In the genomic region with DNA sequence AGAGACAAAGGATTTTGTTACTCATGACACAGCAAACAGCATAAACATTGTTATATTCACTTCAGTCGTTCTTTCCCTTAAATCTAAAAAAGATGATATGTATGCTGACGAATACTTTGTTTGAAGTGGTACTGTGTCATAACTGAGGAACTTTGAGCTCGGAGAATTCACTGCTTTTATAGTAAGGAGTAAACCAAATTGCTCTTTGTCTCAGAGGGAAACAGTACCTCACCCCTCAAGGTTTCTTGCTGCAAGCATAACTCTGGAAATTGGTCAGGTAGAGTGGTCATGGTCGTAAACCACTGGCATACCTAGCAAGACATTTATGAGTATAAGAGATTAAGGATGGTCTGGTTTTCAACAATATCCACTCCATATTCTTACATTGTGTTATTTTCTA, we compare ENCODE assay signal across 26 cellular contexts.
A peak's percentile ranks its signal among the peaks of the same experiment; 100 is the strongest.
DNase-seq lines count a peak whose midpoint lies in the region; ATAC-seq, FAIRE-seq and TF ChIP-seq lines count a peak whose summit lies in the region.
"Had no signal": no experiment of that assay in that cellular context is flagged by ENCODE, and none has a peak within 500 bp of the region (broad histone marks: within the 10 kb centered on the region; RNA-seq: fewer than 3 reads in every experiment).

No MANE protein-coding gene starts in this region.

- no peak for DNase-seq in activated T-cell treated with anti-CD3 and anti-CD28 coated beads, Interleukin-2, amount 50 U/mL, for 72 hours
- no peak for DNase-seq in activated T-cell treated with anti-CD3 and anti-CD28 coated beads, Interleukin-2, amount 50 U/mL, for 4 hours
- DNase-seq in A549 (ENCODE audit: low read depth in 1 of 2, low spot score in 1 of 2) (no peak), GDM1 (lab: John Stamatoyannopoulos, UW) (no peak), activated gamma-delta T cell treated with Interleukin-2 at 50 U/mL for 16 hours (no peak)
- no peak for DNase-seq in CD8-positive, alpha-beta T cell
- no peak for DNase-seq in activated T-helper 1 cell treated with anti-CD3 and anti-CD28 coated beads, Interleukin-12 subunit alpha, Interleukin-12 subunit beta, Interleukin-2, Interleukin-4 antibody, amounts not matched to agents 30 ng/mL and 10 ng/mL and 1 ng/mL, durations not matched to agents 14 hours and 24 hours and 36 hours (ENCODE audit: low spot score)
- DNase-seq: 8988T; AML-193; CD4-positive, alpha-beta T cell; CD8-positive, alpha-beta memory T cell; COR-L47; DMS 273 treated with DMSO at 0.1 percent for 48 hours; DMS153; DMS53; DMS79; DND-41; EL; GF-D8 had no signal

- no peaks in the 10 kb centered on the region for H3K27me3 ChIP-seq in CD8-positive, alpha-beta T cell (ENCODE audit: insufficient read depth, low read length)
- H3K27me3 ChIP-seq: BLaER1 treated with 17β-estradiol and CSF1 and Interleukin-3, amounts not matched to agents 10 nM and 100 nM had no signal

- CTCF ChIA-PET in A549 (lab: Yijun Ruan, JAX) = interaction anchor here (2.1 kb wide), 1 partner anchor 18 kb away, joined by 6 read pairs; no protein-coding TSS in a partner anchor
- CTCF ChIA-PET in CD8-positive, alpha-beta T cell (lab: Charles Lee) = interaction anchor here (1.4 to 2.3 kb wide), 2 partner anchors 9 to 25 kb away, joined by 3 to 7 read pairs; no protein-coding TSS in a partner anchor

- intact Hi-C loops in CD8-positive, alpha-beta T cell (cut with DNase I, micrococcal nuclease) = no loop called here
- intact Hi-C loops in activated T-helper 1 cell treated with anti-CD3 and anti-CD28 coated beads, Interleukin-12 subunit alpha, Interleukin-12 subunit beta, Interleukin-2, Interleukin-4 antibody, amounts not matched to agents 30 ng/mL and 10 ng/mL and 1 ng/mL, durations not matched to agents 14 hours and 24 hours and 36 hours (cut with micrococcal nuclease) = no loop called here

- POLR2A ChIA-PET in A549 (lab: Yijun Ruan, JAX) = no interaction called here
- POLR2A ChIA-PET in CD8-positive, alpha-beta T cell (lab: Charles Lee) = interaction anchor here (0.6 kb wide), 1 partner anchor 1028 kb away, joined by 3 read pairs; no protein-coding TSS in a partner anchor

- TF ChIP-seq RAD21 in A549 (conservative IDR thresholded peaks at IDR 0.05 in 1 of 2, IDR thresholded peaks at IDR 0.05 in 1 of 2) = no peak

- no peak overlapping the region for H3K27ac Mint-ChIP-seq in activated T-cell treated with anti-CD3 and anti-CD28 coated beads, Interleukin-2, amount 50 U/mL, for 72 hours
- H3K27ac Mint-ChIP-seq in CD8-positive, alpha-beta T cell = no peak overlapping the region
- peak overlapping the region; percentile 18 for H3K27ac Mint-ChIP-seq in activated T-helper 1 cell treated with anti-CD3 and anti-CD28 coated beads, Interleukin-12 subunit alpha, Interleukin-12 subunit beta, Interleukin-2, Interleukin-4 antibody, amounts not matched to agents 30 ng/mL and 10 ng/mL and 1 ng/mL, durations not matched to agents 14 hours and 24 hours and 36 hours
- H3K27ac Mint-ChIP-seq: B cell; CD4-positive, alpha-beta T cell; CD8-positive, alpha-beta memory T cell had no signal

- H3K4me1 ChIP-seq in A549 = no peaks in the 10 kb centered on the region
- H3K4me1 ChIP-seq in CD8-positive, alpha-beta T cell (ENCODE audit: insufficient read depth, low read length) = no peaks in the 10 kb centered on the region

- ATAC-seq in activated T-cell treated with anti-CD3 and anti-CD28 coated beads, Interleukin-2, amount 50 U/mL, for 72 hours (replicated peaks in 1 of 2) = peak; percentile 56 to 74
- ATAC-seq in activated T-cell treated with anti-CD3 and anti-CD28 coated beads, Interleukin-2, amount 50 U/mL, for 4 hours = no peak
- ATAC-seq in A549 (no peak), GM18505 (IDR thresholded peaks at IDR 0.05; ENCODE audit: unreplicated experiment) (no peak)
- peak; percentile 20 for ATAC-seq in CD8-positive, alpha-beta T cell

- no peak overlapping the region for H3K27ac ChIP-seq in A549
- H3K27ac ChIP-seq in CD8-positive, alpha-beta T cell (ENCODE audit: low read depth, low read length) = no peak overlapping the region
- H3K27ac ChIP-seq: BLaER1 treated with 17β-estradiol and CSF1 and Interleukin-3, amounts not matched to agents 10 nM and 100 nM; C4-2B had no signal

- under 1% methylated on average over 4 of the region's 4 CpGs for WGBS in A549 (ENCODE audit: missing lambda C conversion rate)

- no peaks in the 10 kb centered on the region for H3K36me3 Mint-ChIP-seq in activated T-cell treated with anti-CD3 and anti-CD28 coated beads, Interleukin-2, amount 50 U/mL, for 72 hours (ENCODE audit: insufficient read depth in 2 of 2)
- no peaks in the 10 kb centered on the region for H3K36me3 Mint-ChIP-seq in activated T-cell treated with anti-CD3 and anti-CD28 coated beads, Interleukin-2, amount 50 U/mL, for 4 hours (ENCODE audit: insufficient read depth)
- no peaks in the 10 kb centered on the region for H3K36me3 Mint-ChIP-seq in CD8-positive, alpha-beta T cell
- no peaks in the 10 kb centered on the region for H3K36me3 Mint-ChIP-seq in activated T-helper 1 cell treated with anti-CD3 and anti-CD28 coated beads, Interleukin-12 subunit alpha, Interleukin-12 subunit beta, Interleukin-2, Interleukin-4 antibody, amounts not matched to agents 30 ng/mL and 10 ng/mL and 1 ng/mL, durations not matched to agents 14 hours and 24 hours and 36 hours (ENCODE audit: low read depth)
- H3K36me3 Mint-ChIP-seq: CD8-positive, alpha-beta memory T cell had no signal

- no peaks in the 10 kb centered on the region for H3K9me3 ChIP-seq in A549
- no peaks in the 10 kb centered on the region for H3K9me3 ChIP-seq in CD8-positive, alpha-beta T cell (ENCODE audit: low read length)

- TF ChIP-seq POLR2A in A549 (IDR thresholded peaks at IDR 0.05; ENCODE audit: low read length) = no peak
- no peak for TF ChIP-seq POLR2A in GM18505 (IDR thresholded peaks at IDR 0.05; ENCODE audit: borderline replicate concordance, extremely low read depth, insufficient read depth, insufficient read length)

- no peaks in the 10 kb centered on the region for H3K36me3 ChIP-seq in CD8-positive, alpha-beta T cell (ENCODE audit: insufficient read depth, low read length)

- no peak for TF ChIP-seq CTCF in A549 (IDR thresholded peaks at IDR 0.05)
- no peak for TF ChIP-seq CTCF in CD8-positive, alpha-beta T cell (IDR thresholded peaks at IDR 0.05)

- peaks cover 9% of the 10 kb centered on the region for H3K27me3 Mint-ChIP-seq in activated T-cell treated with anti-CD3 and anti-CD28 coated beads, Interleukin-2, amount 50 U/mL, for 72 hours (ENCODE audit: low read depth)
- peaks cover 22% of the 10 kb centered on the region for H3K27me3 Mint-ChIP-seq in activated T-cell treated with anti-CD3 and anti-CD28 coated beads, Interleukin-2, amount 50 U/mL, for 4 hours (ENCODE audit: low read depth)
- H3K27me3 Mint-ChIP-seq in CD8-positive, alpha-beta T cell (ENCODE audit: low read depth) = peaks cover 23% of the 10 kb centered on the region
- H3K27me3 Mint-ChIP-seq in activated T-helper 1 cell treated with anti-CD3 and anti-CD28 coated beads, Interleukin-12 subunit alpha, Interleukin-12 subunit beta, Interleukin-2, Interleukin-4 antibody, amounts not matched to agents 30 ng/mL and 10 ng/mL and 1 ng/mL, durations not matched to agents 14 hours and 24 hours and 36 hours (ENCODE audit: insufficient read depth) = peaks cover 8% of the 10 kb centered on the region

- no peak overlapping the region for H3K4me3 ChIP-seq in A549
- H3K4me3 ChIP-seq in CD8-positive, alpha-beta T cell (ENCODE audit: low read depth, low read length) = no peak overlapping the region
- H3K4me3 ChIP-seq: BLaER1 treated with 17β-estradiol and CSF1 and Interleukin-3, amounts not matched to agents 10 nM and 100 nM had no signal

- no peak overlapping the region for H3K4me3 Mint-ChIP-seq in activated T-cell treated with anti-CD3 and anti-CD28 coated beads, Interleukin-2, amount 50 U/mL, for 72 hours
- no peak overlapping the region for H3K4me3 Mint-ChIP-seq in activated T-cell treated with anti-CD3 and anti-CD28 coated beads, Interleukin-2, amount 50 U/mL, for 4 hours
- no peak overlapping the region for H3K4me3 Mint-ChIP-seq in CD8-positive, alpha-beta T cell
- no peak overlapping the region for H3K4me3 Mint-ChIP-seq in activated T-helper 1 cell treated with anti-CD3 and anti-CD28 coated beads, Interleukin-12 subunit alpha, Interleukin-12 subunit beta, Interleukin-2, Interleukin-4 antibody, amounts not matched to agents 30 ng/mL and 10 ng/mL and 1 ng/mL, durations not matched to agents 14 hours and 24 hours and 36 hours
- H3K4me3 Mint-ChIP-seq: B cell; CD4-positive, alpha-beta T cell; CD8-positive, alpha-beta memory T cell had no signal

- no peaks in the 10 kb centered on the region for H3K4me1 Mint-ChIP-seq in activated T-cell treated with anti-CD3 and anti-CD28 coated beads, Interleukin-2, amount 50 U/mL, for 72 hours (ENCODE audit: low read depth)
- no peaks in the 10 kb centered on the region for H3K4me1 Mint-ChIP-seq in activated T-cell treated with anti-CD3 and anti-CD28 coated beads, Interleukin-2, amount 50 U/mL, for 4 hours (ENCODE audit: low read depth)
- H3K4me1 Mint-ChIP-seq in CD8-positive, alpha-beta T cell (ENCODE audit: low read depth) = peaks cover 2% of the 10 kb centered on the region
- H3K4me1 Mint-ChIP-seq in activated T-helper 1 cell treated with anti-CD3 and anti-CD28 coated beads, Interleukin-12 subunit alpha, Interleukin-12 subunit beta, Interleukin-2, Interleukin-4 antibody, amounts not matched to agents 30 ng/mL and 10 ng/mL and 1 ng/mL, durations not matched to agents 14 hours and 24 hours and 36 hours (ENCODE audit: low read depth) = no peaks in the 10 kb centered on the region
- H3K4me1 Mint-ChIP-seq: B cell; CD8-positive, alpha-beta memory T cell had no signal

- H3K9me3 Mint-ChIP-seq in activated T-cell treated with anti-CD3 and anti-CD28 coated beads, Interleukin-2, amount 50 U/mL, for 72 hours = no peaks in the 10 kb centered on the region
- no peaks in the 10 kb centered on the region for H3K9me3 Mint-ChIP-seq in activated T-cell treated with anti-CD3 and anti-CD28 coated beads, Interleukin-2, amount 50 U/mL, for 4 hours
- no peaks in the 10 kb centered on the region for H3K9me3 Mint-ChIP-seq in CD8-positive, alpha-beta T cell
- H3K9me3 Mint-ChIP-seq in activated T-helper 1 cell treated with anti-CD3 and anti-CD28 coated beads, Interleukin-12 subunit alpha, Interleukin-12 subunit beta, Interleukin-2, Interleukin-4 antibody, amounts not matched to agents 30 ng/mL and 10 ng/mL and 1 ng/mL, durations not matched to agents 14 hours and 24 hours and 36 hours = no peaks in the 10 kb centered on the region
- H3K9me3 Mint-ChIP-seq: CD4-positive, alpha-beta T cell had no signal

- no peak for FAIRE-seq in A549 (lab: Jason Lieb, UNC)
- FAIRE-seq: A204.1, GM12891, GM18507 had no signal

- H3K4me2 ChIP-seq in A549 = no peak overlapping the region
- H3K4me2 ChIP-seq: BLaER1 treated with 17β-estradiol and CSF1 and Interleukin-3, amounts not matched to agents 10 nM and 100 nM had no signal

- TF ChIP-seq EP300 in A549 (IDR thresholded peaks at IDR 0.05) = no peak

Comparison
In these comparisons a context has a peak if more than half of its experiments do, and no peak if none do; other contexts are left out.
1. ATAC-seq: peak in activated T-cell treated with anti-CD3 and anti-CD28 coated beads, Interleukin-2, amount 50 U/mL, for 72 hours (2 of 2) and CD8-positive, alpha-beta T cell (single experiment); none in activated T-cell treated with anti-CD3 and anti-CD28 coated beads, Interleukin-2, amount 50 U/mL, for 4 hours (0 of 2), A549 (0 of 2) and GM18505 (single experiment).